ENCODE assay signal across 8 cellular contexts in genomic region chr13:38415233-38415632, GRCh38.
DNase-seq lines count a peak whose midpoint lies in the region; ATAC-seq and TF ChIP-seq lines count a peak whose summit lies in the region.

No MANE protein-coding gene starts in this region.

- no peak for TF ChIP-seq EP300 in gastroesophageal sphincter (IDR thresholded peaks at IDR 0.05)

- H3K4me1 Mint-ChIP-seq in activated T-helper 1 cell treated with anti-CD3 and anti-CD28 coated beads, Interleukin-12 subunit alpha, Interleukin-12 subunit beta, Interleukin-2, Interleukin-4 antibody, amounts not matched to agents 30 ng/mL and 10 ng/mL and 1 ng/mL, durations not matched to agents 14 hours and 24 hours and 36 hours (ENCODE audit: low read depth), result peaks cover 6% of the 10 kb centered on the region

- H3K9me3 ChIP-seq in gastroesophageal sphincter, result no peaks in the 10 kb centered on the region

- CTCF ChIA-PET in GM10248 (lab: Yijun Ruan, JAX), result interaction anchor here (1.0 to 3.3 kb wide), 2 partner anchors 12 to 16 kb away, joined by 3 to 15 read pairs; no protein-coding TSS in a partner anchor

- peaks cover 2% of the 10 kb centered on the region for H3K27me3 Mint-ChIP-seq in activated T-helper 1 cell treated with anti-CD3 and anti-CD28 coated beads, Interleukin-12 subunit alpha, Interleukin-12 subunit beta, Interleukin-2, Interleukin-4 antibody, amounts not matched to agents 30 ng/mL and 10 ng/mL and 1 ng/mL, durations not matched to agents 14 hours and 24 hours and 36 hours (ENCODE audit: insufficient read depth)

- H3K27ac Mint-ChIP-seq in activated T-helper 1 cell treated with anti-CD3 and anti-CD28 coated beads, Interleukin-12 subunit alpha, Interleukin-12 subunit beta, Interleukin-2, Interleukin-4 antibody, amounts not matched to agents 30 ng/mL and 10 ng/mL and 1 ng/mL, durations not matched to agents 14 hours and 24 hours and 36 hours, result no peak overlapping the region

- no peak for TF ChIP-seq POLR2A in gastroesophageal sphincter (IDR thresholded peaks at IDR 0.05)

- DNase-seq in GM10248 (ENCODE audit: extremely low spot score), result peak; percentile 62
- no peak for DNase-seq in activated T-helper 1 cell treated with anti-CD3 and anti-CD28 coated beads, Interleukin-12 subunit alpha, Interleukin-12 subunit beta, Interleukin-2, Interleukin-4 antibody, amounts not matched to agents 30 ng/mL and 10 ng/mL and 1 ng/mL, durations not matched to agents 14 hours and 24 hours and 36 hours (ENCODE audit: low spot score)
- no peak for DNase-seq in coronary artery (ENCODE audit: low spot score)
- no peak for DNase-seq in Kasumi-1 (lab: John Stamatoyannopoulos, UW)

- intact Hi-C loops in activated T-helper 1 cell treated with anti-CD3 and anti-CD28 coated beads, Interleukin-12 subunit alpha, Interleukin-12 subunit beta, Interleukin-2, Interleukin-4 antibody, amounts not matched to agents 30 ng/mL and 10 ng/mL and 1 ng/mL, durations not matched to agents 14 hours and 24 hours and 36 hours (cut with micrococcal nuclease), result no loop called here

- POLR2A ChIA-PET in GM10248 (lab: Yijun Ruan, JAX), result no interaction called here

- H3K27ac ChIP-seq in gastroesophageal sphincter (no peak overlapping the region), coronary artery (no peak overlapping the region)

- no peak for TF ChIP-seq CTCF in GM10248 (IDR thresholded peaks at IDR 0.05; ENCODE audit: control extremely low read depth, extremely low read depth, low read depth, missing control alignments)
- TF ChIP-seq CTCF in gastroesophageal sphincter (IDR thresholded peaks at IDR 0.05), result no peak
- no peak for TF ChIP-seq CTCF in coronary artery (IDR thresholded peaks at IDR 0.05)

- 62% methylated on average over 5 of the region's 5 CpGs; no CpG with 5 or more reads in 1 of the 2 donors for WGBS in gastroesophageal sphincter (ENCODE audit: low coverage in 1 of 2), 2 donors

- H3K4me1 ChIP-seq in gastroesophageal sphincter, result no peaks in the 10 kb centered on the region

- no peak overlapping the region for H3K4me3 ChIP-seq in gastroesophageal sphincter
- no peak overlapping the region for H3K4me3 ChIP-seq in coronary artery

- no peaks in the 10 kb centered on the region for H3K36me3 ChIP-seq in gastroesophageal sphincter

- no peaks in the 10 kb centered on the region for H3K27me3 ChIP-seq in gastroesophageal sphincter

- H3K36me3 Mint-ChIP-seq in activated T-helper 1 cell treated with anti-CD3 and anti-CD28 coated beads, Interleukin-12 subunit alpha, Interleukin-12 subunit beta, Interleukin-2, Interleukin-4 antibody, amounts not matched to agents 30 ng/mL and 10 ng/mL and 1 ng/mL, durations not matched to agents 14 hours and 24 hours and 36 hours (ENCODE audit: low read depth), result no peaks in the 10 kb centered on the region

- ATAC-seq in GM19455 (IDR thresholded peaks at IDR 0.05; ENCODE audit: unreplicated experiment) (peak; percentile 99), HG03196 (IDR thresholded peaks at IDR 0.05; ENCODE audit: unreplicated experiment) (peak; percentile 99), esophagus mucosa (peak; percentile 33), gastroesophageal sphincter (no peak)

- H3K9me3 Mint-ChIP-seq in activated T-helper 1 cell treated with anti-CD3 and anti-CD28 coated beads, Interleukin-12 subunit alpha, Interleukin-12 subunit beta, Interleukin-2, Interleukin-4 antibody, amounts not matched to agents 30 ng/mL and 10 ng/mL and 1 ng/mL, durations not matched to agents 14 hours and 24 hours and 36 hours, result no peaks in the 10 kb centered on the region

- no peak overlapping the region for H3K4me3 Mint-ChIP-seq in activated T-helper 1 cell treated with anti-CD3 and anti-CD28 coated beads, Interleukin-12 subunit alpha, Interleukin-12 subunit beta, Interleukin-2, Interleukin-4 antibody, amounts not matched to agents 30 ng/mL and 10 ng/mL and 1 ng/mL, durations not matched to agents 14 hours and 24 hours and 36 hours
